ENCODE assay signal across 1 cellular context in genomic region chr1:41955461-41956159, GRCh38.
TF ChIP-seq lines count a peak whose summit lies in the region.

No MANE protein-coding gene starts in this region.

TF ChIP-seq in HEK293, 187 proteins besides CTCF, POLR2A, EP300 and RAD21 (continued from another document and continues in another):
- TF ChIP-seq ZSCAN5A (tag by site-specific recombination; IDR thresholded peaks at IDR 0.05): no peak
- peak; percentile 94 for TF ChIP-seq ATF2 (tag by site-specific recombination; IDR thresholded peaks at IDR 0.05; ENCODE audit: low read depth)
- no peak for TF ChIP-seq MYNN (tag by site-specific recombination; IDR thresholded peaks at IDR 0.05; ENCODE audit: borderline replicate concordance)
- no peak for TF ChIP-seq ZNF155 (tag by site-specific recombination; IDR thresholded peaks at IDR 0.05)
- no peak for TF ChIP-seq MEIS1 (CRISPR knock-in tag; IDR thresholded peaks at IDR 0.05; ENCODE audit: borderline replicate concordance)
- TF ChIP-seq ZNF404 (tag by site-specific recombination; IDR thresholded peaks at IDR 0.05): no peak
- TF ChIP-seq ZFHX2 (tag by site-specific recombination; conservative IDR thresholded peaks at IDR 0.05): no peak
- peak; percentile 86 for TF ChIP-seq HIC1 (tag by site-specific recombination; IDR thresholded peaks at IDR 0.05)
- TF ChIP-seq ZNF580 (tag by site-specific recombination; IDR thresholded peaks at IDR 0.05): no peak
- TF ChIP-seq ZNF391 (tag by site-specific recombination; IDR thresholded peaks at IDR 0.05; ENCODE audit: borderline replicate concordance, low read depth): peak; percentile 70; the same call in 1 of the 2 replicates
- no peak for TF ChIP-seq ZNF292 (tag by site-specific recombination; IDR thresholded peaks at IDR 0.05; ENCODE audit: borderline replicate concordance, low read depth)
- TF ChIP-seq ZNF2 (tag by site-specific recombination; IDR thresholded peaks at IDR 0.05): no peak
- no peak for TF ChIP-seq ZNF157 (tag by site-specific recombination; IDR thresholded peaks at IDR 0.05)
- no peak; the same call in 1 of the 2 replicates for TF ChIP-seq GLI2 (tag by site-specific recombination; IDR thresholded peaks at IDR 0.05; ENCODE audit: borderline replicate concordance, low read depth)
- no peak for TF ChIP-seq ZNF571 (tag by site-specific recombination; IDR thresholded peaks at IDR 0.05)
- no peak; the same call in 1 of the 2 replicates for TF ChIP-seq ZEB2 (tag by site-specific recombination; IDR thresholded peaks at IDR 0.05)
- TF ChIP-seq ZNF747 (tag by site-specific recombination; IDR thresholded peaks at IDR 0.05): no peak
- no peak for TF ChIP-seq ZNF324 (tag by site-specific recombination; IDR thresholded peaks at IDR 0.05)
- no peak for TF ChIP-seq ZNF37A (tag by site-specific recombination; IDR thresholded peaks at IDR 0.05)
- no peak for TF ChIP-seq ZNF354C (tag by site-specific recombination; IDR thresholded peaks at IDR 0.05; ENCODE audit: borderline replicate concordance, low read depth)
- peak; percentile 85 for TF ChIP-seq ZNF660 (tag by site-specific recombination; IDR thresholded peaks at IDR 0.05)
- TF ChIP-seq ZBTB6 (tag by site-specific recombination; IDR thresholded peaks at IDR 0.05): 0 out of 2 replicates have a peak, but pooled peaks have one; percentile 12
- TF ChIP-seq ZNF266 (tag by site-specific recombination; IDR thresholded peaks at IDR 0.05; ENCODE audit: low read depth): no peak
- no peak for TF ChIP-seq ZNF112 (tag by site-specific recombination; IDR thresholded peaks at IDR 0.05)
- no peak for TF ChIP-seq ZNF121 (tag by site-specific recombination; IDR thresholded peaks at IDR 0.05)
- no peak for TF ChIP-seq ZNF777 (tag by site-specific recombination; IDR thresholded peaks at IDR 0.05; ENCODE audit: borderline replicate concordance)
- TF ChIP-seq ZNF488 (tag by site-specific recombination; IDR thresholded peaks at IDR 0.05): no peak
- TF ChIP-seq ZBTB10 (tag by site-specific recombination; IDR thresholded peaks at IDR 0.05): no peak
- no peak; the same call in 1 of the 2 replicates for TF ChIP-seq ZNF664 (tag by site-specific recombination; IDR thresholded peaks at IDR 0.05)
- TF ChIP-seq ZNF610 (tag by site-specific recombination; IDR thresholded peaks at IDR 0.05; ENCODE audit: borderline replicate concordance): no peak
- no peak for TF ChIP-seq ZNF544 (tag by site-specific recombination; IDR thresholded peaks at IDR 0.05)
- peak; percentile 81; the same call in 1 of the 2 replicates for TF ChIP-seq TSHZ1 (tag by site-specific recombination; IDR thresholded peaks at IDR 0.05; ENCODE audit: borderline replicate concordance)
- TF ChIP-seq ZNF521 (tag by site-specific recombination; IDR thresholded peaks at IDR 0.05): no peak
- peak; percentile 80 for TF ChIP-seq ZNF600 (tag by site-specific recombination; IDR thresholded peaks at IDR 0.05)
- TF ChIP-seq ZNF776 (tag by site-specific recombination; IDR thresholded peaks at IDR 0.05; ENCODE audit: borderline replicate concordance): no peak
- TF ChIP-seq ZNF791 (tag by site-specific recombination; IDR thresholded peaks at IDR 0.05): no peak
- TF ChIP-seq ZFP3 (tag by site-specific recombination; IDR thresholded peaks at IDR 0.05; ENCODE audit: low read depth): no peak
- no peak; the same call in 1 of the 2 replicates for TF ChIP-seq ZNF654 (tag by site-specific recombination; IDR thresholded peaks at IDR 0.05; ENCODE audit: low read depth)
- TF ChIP-seq GLI4 (tag by site-specific recombination; IDR thresholded peaks at IDR 0.05): no peak
- TF ChIP-seq ZNF175 (tag by site-specific recombination; IDR thresholded peaks at IDR 0.05): no peak
- TF ChIP-seq PBX3 (CRISPR knock-in tag; IDR thresholded peaks at IDR 0.05): no peak
- TF ChIP-seq ZNF248 (tag by site-specific recombination; IDR thresholded peaks at IDR 0.05): no peak
- no peak for TF ChIP-seq ZNF416 (tag by site-specific recombination; IDR thresholded peaks at IDR 0.05)
- TF ChIP-seq ZBTB44 (tag by site-specific recombination; IDR thresholded peaks at IDR 0.05): peak; percentile 91
- TF ChIP-seq PRDM6 (tag by site-specific recombination; IDR thresholded peaks at IDR 0.05): peak; percentile 88
- TF ChIP-seq HOXA7 (CRISPR knock-in tag; IDR thresholded peaks at IDR 0.05; ENCODE audit: borderline replicate concordance): no peak
- TF ChIP-seq ZSCAN23 (tag by site-specific recombination; IDR thresholded peaks at IDR 0.05): peak; percentile 94
